8 cellular contexts compared by ENCODE assay signal in the genomic region with DNA sequence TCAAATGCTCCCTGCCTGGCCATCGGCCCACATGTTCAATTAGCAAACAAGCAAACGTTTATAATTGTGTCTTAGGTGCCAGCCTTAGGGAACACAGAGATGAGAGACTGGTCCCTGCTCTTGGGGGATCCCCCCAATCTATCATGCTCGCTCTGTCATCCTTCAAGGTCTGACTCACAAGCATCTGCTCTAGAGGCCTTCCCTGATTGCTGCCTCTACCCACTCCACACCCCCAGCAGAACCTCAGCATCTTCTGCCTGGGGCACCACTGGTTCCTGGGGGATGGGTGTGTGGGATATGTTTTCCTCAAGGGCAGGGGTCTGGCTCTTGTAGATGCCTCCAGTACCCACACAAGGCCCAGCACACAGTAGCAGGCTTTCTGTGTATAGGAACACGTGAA. TPM values are rescaled to one million over a fixed set of nuclear protein-coding genes. Genes with fewer than 3 reads are reported as not detected.
DNase-seq lines count a peak whose midpoint lies in the region; ATAC-seq, FAIRE-seq and TF ChIP-seq lines count a peak whose summit lies in the region.

No MANE protein-coding gene starts in this region.

- H4K20me1 ChIP-seq in GM12878 (ENCODE audit: control insufficient read depth, insufficient read depth) = no peaks in the 10 kb centered on the region

- H3K4me2 ChIP-seq in GM12878 (ENCODE audit: control insufficient read depth, insufficient read depth) = 0 out of 2 replicates have a peak overlapping the region, but pooled peaks have one; percentile 23

- CTCF ChIA-PET in GM12878 (lab: Yijun Ruan, JAX) = no interaction called here

- H3K9me3 ChIP-seq in GM12878 (replicated peaks; ENCODE audit: control insufficient read depth, insufficient read depth, low read length) = no peaks in the 10 kb centered on the region; the same call in 2 of the 3 replicates

- 35% methylated on average over 4 of the region's 4 CpGs for WGBS in GM12878 (ENCODE audit: insufficient coverage, insufficient replicate concordance, low lambda C conversion rate, missing lambda C conversion rate)

- H3K9ac ChIP-seq in GM12878 (ENCODE audit: control insufficient read depth, insufficient read depth, low read length) = no peak overlapping the region

- SMC1A ChIA-PET in GM12878 (lab: Charles Lee; ENCODE audit: uncharacterized antibody, unreplicated experiment) = interaction anchor here (2.9 kb wide), 1 partner anchor 26 kb away, joined by 12 read pairs; no protein-coding TSS in a partner anchor

- TF ChIP-seq CTCF in GM12878 (IDR thresholded peaks at IDR 0.05 in 2 of 3, conservative IDR thresholded peaks at IDR 0.05 in 1 of 3; ENCODE audit: control insufficient read depth in 2 of 3, extremely low read depth in 1 of 3, insufficient read depth in 1 of 3, low read depth in 3 of 3, low read length in 3 of 3) = no peak

- peaks cover 43% of the 10 kb centered on the region for H3K4me1 ChIP-seq in GM12878 (ENCODE audit: control insufficient read depth, insufficient read depth, low read length)

- no peaks in the 10 kb centered on the region for H3K27me3 ChIP-seq in GM12878 (replicated peaks in 1 of 2; ENCODE audit: control insufficient read depth in 2 of 2, insufficient read depth in 2 of 2, low read length in 1 of 2)

- no peak for TF ChIP-seq RAD21 in GM12878 (IDR thresholded peaks at IDR 0.05; ENCODE audit: insufficient read depth, low read depth, low read length)

- H2AFZ ChIP-seq in GM12878 (ENCODE audit: control insufficient read depth, low read depth, low read length) = no peak overlapping the region

- DNase-seq in activated T-cell treated with anti-CD3 and anti-CD28 coated beads for 48 hours (ENCODE audit: low read depth) (peak; percentile 34), activated T-cell treated with anti-CD3 and anti-CD28 coated beads for 4 hours (no peak), GM12878 (ENCODE audit: low read depth, low spot score) (no peak), putamen (ENCODE audit: low spot score) (no peak), NCI-H1417 (lab: John Stamatoyannopoulos, UW) (no peak)
- peak; percentile 62 for DNase-seq in stimulated activated CD8-positive, alpha-beta memory T cell treated with anti-CD3 and anti-CD28 coated beads, Interleukin-4, amount 100 ng/mL, for 48 hours

- no peak overlapping the region for H3K4me3 ChIP-seq in GM12878

- in situ Hi-C loops in GM12878 (cut with MboI) = no loop called here

- no peak for TF ChIP-seq EP300 in GM12878 (IDR thresholded peaks at IDR 0.05; ENCODE audit: borderline replicate concordance in 1 of 2, control insufficient read depth in 1 of 2, low read depth in 2 of 2, low read length in 2 of 2)

- ATAC-seq in HG03432 (IDR thresholded peaks at IDR 0.05; ENCODE audit: unreplicated experiment) (peak; percentile 33), GM12878 (peak; percentile 63), GM18502 (IDR thresholded peaks at IDR 0.05; ENCODE audit: poor library complexity, unreplicated experiment) (no peak)

- POLR2A ChIA-PET in GM12878 (lab: Charles Lee) = no interaction called here

- BruUV-seq in GM12878 (replicated peaks; lab: Mats Ljungman, UMichigan) = no TSS peak

- TF ChIP-seq POLR2A in GM12878 (IDR thresholded peaks at IDR 0.05; ENCODE audit: low read depth, low read length) = no peak

- H3K79me2 ChIP-seq in GM12878 (ENCODE audit: control insufficient read depth, insufficient read depth, low read length) = peaks cover 3% of the 10 kb centered on the region

- no peaks in the 10 kb centered on the region for H3K36me3 ChIP-seq in GM12878 (ENCODE audit: control insufficient read depth in 2 of 2, insufficient read depth in 2 of 2, low read length in 1 of 2)

- H3K27ac ChIP-seq in GM12878 (ENCODE audit: control insufficient read depth, insufficient read depth) = no peak overlapping the region; the same call in 1 of the 2 replicates

- peak; percentile 52 for FAIRE-seq in GM12878 (lab: Jason Lieb, UNC)

- RAD21 ChIA-PET in GM12878 (lab: Charles Lee; ENCODE audit: unreplicated experiment) = interaction anchor here (1.1 to 2.2 kb wide), 2 partner anchors 12 to 25 kb away, joined by 3 to 9 read pairs; no protein-coding TSS in a partner anchor

- intact Hi-C loops in GM12878 (cut with micrococcal nuclease; ENCODE audit: unreplicated experiment) = no loop called here

TF ChIP-seq in GM12878, 131 proteins besides CTCF, POLR2A, EP300 and RAD21 (continues in another document):
- TF ChIP-seq HDGF (IDR thresholded peaks at IDR 0.05) = no peak
- TF ChIP-seq TCF12 (IDR thresholded peaks at IDR 0.05; ENCODE audit: low read depth, low read length) = 0 out of 2 replicates have a peak, but pooled peaks have one; percentile 38
- no peak for TF ChIP-seq PAX8 (IDR thresholded peaks at IDR 0.05)
- TF ChIP-seq NFIC (IDR thresholded peaks at IDR 0.05; ENCODE audit: low read depth, low read length) = no peak
- TF ChIP-seq, protein P1, sequence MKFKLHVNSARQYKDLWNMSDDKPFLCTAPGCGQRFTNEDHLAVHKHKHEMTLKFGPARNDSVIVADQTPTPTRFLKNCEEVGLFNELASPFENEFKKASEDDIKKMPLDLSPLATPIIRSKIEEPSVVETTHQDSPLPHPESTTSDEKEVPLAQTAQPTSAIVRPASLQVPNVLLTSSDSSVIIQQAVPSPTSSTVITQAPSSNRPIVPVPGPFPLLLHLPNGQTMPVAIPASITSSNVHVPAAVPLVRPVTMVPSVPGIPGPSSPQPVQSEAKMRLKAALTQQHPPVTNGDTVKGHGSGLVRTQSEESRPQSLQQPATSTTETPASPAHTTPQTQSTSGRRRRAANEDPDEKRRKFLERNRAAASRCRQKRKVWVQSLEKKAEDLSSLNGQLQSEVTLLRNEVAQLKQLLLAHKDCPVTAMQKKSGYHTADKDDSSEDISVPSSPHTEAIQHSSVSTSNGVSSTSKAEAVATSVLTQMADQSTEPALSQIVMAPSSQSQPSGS (IDR thresholded peaks at IDR 0.05; ENCODE audit: low read length) = no peak
- no peak for TF ChIP-seq CBX3 (IDR thresholded peaks at IDR 0.05; ENCODE audit: borderline replicate concordance, low read depth)

RNA-seq across cellular contexts. Expression of a gene that starts 2.1 kb away (rescaled TPM):
- total RNA-seq in GM12878 (2013; cell fraction: nucleolus; rRNA removed) = 199 and 205 TPM in 2 replicates
- total RNA-seq in GM12878 (2014; rRNA removed) = 97.3 and 105 TPM in 2 replicates
- 53.3 and 54.3 TPM in 2 replicates for total RNA-seq in GM12878 (2014; rRNA removed; fragmentation: Illumina TruSeq; extraction: Trizol)
- total RNA-seq in GM12878 (2021) = 80.2 and 83.8 TPM in 2 replicates
- polyA plus RNA-seq in GM12878 (2011; ENCODE audit: low read depth) = 34.5 TPM
- polyA plus RNA-seq in GM12878 (2011; rRNA removed) = 129 and 193 TPM in 2 replicates
- polyA plus RNA-seq in GM12878 (2011; cell fraction: cytosol; rRNA removed) = 212 and 255 TPM in 2 replicates
- polyA plus RNA-seq in GM12878 (2011; cell fraction: nucleus; rRNA removed) = 826 and 1,005 TPM in 2 replicates
- polyA plus RNA-seq in GM12878 (2012) = 59.3 and 73.9 TPM in 2 replicates
- polyA plus RNA-seq in GM12878 (2014; fragmentation: Illumina TruSeq; extraction: Trizol) = 59.5 and 80.8 TPM in 2 replicates
- 10 to 100 TPM; 10.9 to 13.1 TPM for polyA plus RNA-seq in GM12878 (2014; fragmentation: Nextera tagmentation; extraction: Ambion mirVana)
- 108 and 127 TPM in 2 replicates for polyA plus RNA-seq in GM12878 (2014; rRNA removed)
- polyA plus RNA-seq in GM12878 (2016; fragmentation: Nextera tagmentation; extraction: Ambion mirVana) = 10 to 100 TPM; 60.1 to 68.6 TPM
- polyA minus RNA-seq in GM12878 (2011; rRNA and poly(A)+ RNA removed) = 91.0 and 144 TPM in 2 replicates
- polyA minus RNA-seq in GM12878 (2011; cell fraction: cytosol; rRNA and poly(A)+ RNA removed) = 35.3 and 38.5 TPM in 2 replicates
- polyA minus RNA-seq in GM12878 (2011; cell fraction: nucleus; rRNA and poly(A)+ RNA removed) = 102 and 127 TPM in 2 replicates

RNA-seq across cellular contexts. Expression of a gene that starts 33.1 kb away (rescaled TPM):
- 19.7 and 22.3 TPM in 2 replicates for total RNA-seq in GM12878 (2013; cell fraction: nucleolus; rRNA removed)
- total RNA-seq in GM12878 (2014; rRNA removed) (1.1 and 2.0 TPM in 2 replicates), GM12878 (2014; rRNA removed; fragmentation: Illumina TruSeq; extraction: Trizol) (0.85 and 1.1 TPM in 2 replicates), GM12878 (2021) (10.6 and 13.0 TPM in 2 replicates)
- 2.3 TPM for polyA plus RNA-seq in GM12878 (2011; ENCODE audit: low read depth)
- polyA plus RNA-seq in GM12878 (2011; rRNA removed) (1.1 and 1.2 TPM in 2 replicates), GM12878 (2014; fragmentation: Illumina TruSeq; extraction: Trizol) (1.3 and 1.9 TPM in 2 replicates), GM12878 (2014; fragmentation: Nextera tagmentation; extraction: Ambion mirVana) (under 1 TPM; 0.21 to 0.26 TPM), GM12878 (2014; rRNA removed) (5.3 and 7.4 TPM in 2 replicates), GM12878 (2016; fragmentation: Nextera tagmentation; extraction: Ambion mirVana) (1 to 10 TPM; 1.4 to 2.0 TPM)
- 1.3 and 1.6 TPM in 2 replicates for polyA plus RNA-seq in GM12878 (2011; cell fraction: cytosol; rRNA removed)
- polyA plus RNA-seq in GM12878 (2011; cell fraction: nucleus; rRNA removed) = 7.1 and 10.9 TPM in 2 replicates
- 4.1 and 6.0 TPM in 2 replicates for polyA plus RNA-seq in GM12878 (2012)
- polyA minus RNA-seq in GM12878 (2011; rRNA and poly(A)+ RNA removed) = 2.3 and 2.4 TPM in 2 replicates
- 2.8 and 4.8 TPM in 2 replicates for polyA minus RNA-seq in GM12878 (2011; cell fraction: cytosol; rRNA and poly(A)+ RNA removed)
- 3.5 and 4.5 TPM in 2 replicates for polyA minus RNA-seq in GM12878 (2011; cell fraction: nucleus; rRNA and poly(A)+ RNA removed)

RNA-seq across cellular contexts. Expression of a gene that starts 34.9 kb away (rescaled TPM):
- total RNA-seq in GM12878 (2013; cell fraction: nucleolus; rRNA removed) = 20.9 and 21.2 TPM in 2 replicates
- total RNA-seq in GM12878 (2014; rRNA removed) = 79.4 and 89.5 TPM in 2 replicates
- 30.1 and 35.1 TPM in 2 replicates for total RNA-seq in GM12878 (2014; rRNA removed; fragmentation: Illumina TruSeq; extraction: Trizol)
- total RNA-seq in GM12878 (2021) = 70.3 and 81.4 TPM in 2 replicates
- polyA plus RNA-seq in GM12878 (2011; ENCODE audit: low read depth) = 41.1 TPM
- polyA plus RNA-seq in GM12878 (2011; rRNA removed) = 81.1 and 113 TPM in 2 replicates
- polyA plus RNA-seq in GM12878 (2011; cell fraction: cytosol; rRNA removed) = 134 and 138 TPM in 2 replicates
- 40.8 and 41.8 TPM in 2 replicates for polyA plus RNA-seq in GM12878 (2011; cell fraction: nucleus; rRNA removed)
- polyA plus RNA-seq in GM12878 (2012) = 76.1 and 123 TPM in 2 replicates
- polyA plus RNA-seq in GM12878 (2014; fragmentation: Illumina TruSeq; extraction: Trizol) = 36.6 and 41.3 TPM in 2 replicates
- 10 to 100 TPM in 1 of 2 experiments, 1 to 10 TPM in 1; 5.6 to 21.0 TPM for polyA plus RNA-seq in GM12878 (2014; fragmentation: Nextera tagmentation; extraction: Ambion mirVana)
- 63.9 and 67.7 TPM in 2 replicates for polyA plus RNA-seq in GM12878 (2014; rRNA removed)
- polyA plus RNA-seq in GM12878 (2016; fragmentation: Nextera tagmentation; extraction: Ambion mirVana) = 100 to 1,000 TPM in 1 of 2 experiments, 10 to 100 TPM in 1; 97.0 to 123 TPM
- 19.2 and 36.0 TPM in 2 replicates for polyA minus RNA-seq in GM12878 (2011; rRNA and poly(A)+ RNA removed)
- polyA minus RNA-seq in GM12878 (2011; cell fraction: cytosol; rRNA and poly(A)+ RNA removed) = 26.6 and 31.1 TPM in 2 replicates
- 6.8 and 7.5 TPM in 2 replicates for polyA minus RNA-seq in GM12878 (2011; cell fraction: nucleus; rRNA and poly(A)+ RNA removed)

Comparison
In these comparisons a context has a peak if more than half of its experiments do, and no peak if none do; other contexts are left out.
1. DNase-seq: peak in activated T-cell treated with anti-CD3 and anti-CD28 coated beads for 48 hours (single experiment) and stimulated activated CD8-positive, alpha-beta memory T cell treated with anti-CD3 and anti-CD28 coated beads, Interleukin-4, amount 100 ng/mL, for 48 hours (single experiment); none in activated T-cell treated with anti-CD3 and anti-CD28 coated beads for 4 hours (single experiment), GM12878 (single experiment), putamen (single experiment) and NCI-H1417 (0 of 3).